Comparison of ENCODE assay signal across 27 cellular contexts in genomic region chr14:93945070-93945399, GRCh38. TPM values are rescaled to one million over a fixed set of nuclear protein-coding genes. Genes with fewer than 3 reads are reported as not detected.
"Had no signal": no experiment of that assay in that cellular context is flagged by ENCODE, and none has a peak within 500 bp of the region (broad histone marks: within the 10 kb centered on the region; RNA-seq: fewer than 3 reads in every experiment).

No MANE protein-coding gene starts in this region.

- ATAC-seq: activated CD4-positive, alpha-beta T cell treated with anti-CD3 and anti-CD28 coated beads for 36 hours; stimulated activated effector memory CD8-positive, alpha-beta T cell treated with anti-CD3 and anti-CD28 coated beads, Interleukin-12 subunit alpha, Interleukin-12 subunit beta, amount 100 ng/mL, for 72 hours; T-helper 17 cell had no signal

- DNase-seq: activated B cell treated with CpG ODN at 0.5 μM for 24 hours; activated CD4-positive, alpha-beta T cell treated with anti-CD3 and anti-CD28 coated beads for 36 hours; activated CD4-positive, alpha-beta T cell treated with anti-CD3 and anti-CD28 coated beads, Interleukin-2, amount 50 U/mL, for 4 hours; activated gamma-delta T cell treated with Interleukin-2 at 50 U/mL for 16 hours; activated T-cell treated with anti-CD3 and anti-CD28 coated beads, Interleukin-2, amount 50 U/mL, for 48 hours; colonic mucosa; dorsolateral prefrontal cortex; hippocampal formation; kidney glomerular epithelial cell; nephron progenitor cell; occipital lobe; stimulated activated CD4-positive, alpha-beta T cell treated with anti-CD3 and anti-CD28 coated beads, Interleukin-1b, Interleukin-23, amount 100 ng/mL, for 48 hours; stomach; SW 1271; T-helper 17 cell; transverse colon; uterus had no signal

- H3K27me3 ChIP-seq: colonic mucosa, dorsolateral prefrontal cortex, stomach, transverse colon, uterus had no signal

- H3K36me3 Mint-ChIP-seq: activated naive CD4-positive, alpha-beta T cell treated with anti-CD3 and anti-CD28 coated beads, Interleukin-2, amount 50 U/mL, for 24 hours had no signal

- H3K9me3 Mint-ChIP-seq: activated B cell treated with CpG ODN at 0.5 μM for 24 hours; activated naive CD4-positive, alpha-beta T cell treated with anti-CD3 and anti-CD28 coated beads, Interleukin-2, amount 50 U/mL, for 24 hours; nephron progenitor cell; stimulated activated effector memory CD8-positive, alpha-beta T cell treated with anti-CD3 and anti-CD28 coated beads, Interleukin-12 subunit alpha, Interleukin-12 subunit beta, amount 100 ng/mL, for 72 hours had no signal

- H3K27ac Mint-ChIP-seq: activated B cell treated with CpG ODN at 0.5 μM for 24 hours; activated CD4-positive, alpha-beta T cell treated with anti-CD3 and anti-CD28 coated beads for 36 hours; activated naive CD4-positive, alpha-beta T cell treated with anti-CD3 and anti-CD28 coated beads, Interleukin-2, amount 50 U/mL, for 24 hours; nephron progenitor cell; stimulated activated effector memory CD8-positive, alpha-beta T cell treated with anti-CD3 and anti-CD28 coated beads, Interleukin-12 subunit alpha, Interleukin-12 subunit beta, amount 100 ng/mL, for 72 hours; T-helper 17 cell had no signal

- H3K9me3 ChIP-seq: colonic mucosa, stomach, transverse colon, uterus had no signal

- H3K27me3 Mint-ChIP-seq: activated B cell treated with CpG ODN at 0.5 μM for 24 hours; activated CD4-positive, alpha-beta T cell treated with anti-CD3 and anti-CD28 coated beads for 36 hours; T-helper 17 cell had no signal

- H3K27ac ChIP-seq: colonic mucosa, dorsolateral prefrontal cortex, uterus had no signal

- H3K4me3 Mint-ChIP-seq: activated B cell treated with CpG ODN at 0.5 μM for 24 hours; activated CD4-positive, alpha-beta T cell treated with anti-CD3 and anti-CD28 coated beads for 36 hours; activated naive CD4-positive, alpha-beta T cell treated with anti-CD3 and anti-CD28 coated beads, Interleukin-2, amount 50 U/mL, for 24 hours; nephron progenitor cell; stimulated activated effector memory CD8-positive, alpha-beta T cell treated with anti-CD3 and anti-CD28 coated beads, Interleukin-12 subunit alpha, Interleukin-12 subunit beta, amount 100 ng/mL, for 72 hours; T-helper 17 cell had no signal

- H3K4me3 ChIP-seq: colonic mucosa, dorsolateral prefrontal cortex, stomach, transverse colon, uterus had no signal

- H3K36me3 ChIP-seq: colonic mucosa, transverse colon, uterus had no signal

- H3K4me1 ChIP-seq: colonic mucosa, uterus had no signal

RNA-seq across cellular contexts. Expression of gene FAM181A, which starts 17.9 kb away (rescaled TPM):
- total RNA-seq: activated B cell treated with CpG ODN at 0.5 μM for 24 hours; activated CD4-positive, alpha-beta T cell treated with anti-CD3 and anti-CD28 coated beads for 36 hours; activated CD8-positive, alpha-beta memory T cell treated with anti-CD3 and anti-CD28 coated beads for 36 hours; astrocyte; colonic mucosa; fibroblast of villous mesenchyme; glomerular endothelial cell; liver; myocyte; renal cortical epithelial cell; stomach; T-helper 17 cell; transverse colon had no signal
- polyA plus RNA-seq: liver, stomach had no signal

RNA-seq across cellular contexts. Expression of gene ASB2, which starts 31.3 kb away (rescaled TPM):
- total RNA-seq: occipital lobe, temporal lobe had no signal

RNA-seq across cellular contexts. Expression of gene CCDC197, which starts 52.1 kb away (rescaled TPM):
- total RNA-seq: activated B cell treated with CpG ODN at 0.5 μM for 24 hours; activated CD8-positive, alpha-beta memory T cell treated with anti-CD3 and anti-CD28 coated beads for 36 hours; astrocyte; colonic mucosa; fibroblast of villous mesenchyme; glomerular endothelial cell; liver; myocyte; occipital lobe; renal cortical epithelial cell; stomach; T-helper 17 cell; temporal lobe; transverse colon; uterus had no signal
- polyA plus RNA-seq: liver, stomach had no signal
